In the genomic region with DNA sequence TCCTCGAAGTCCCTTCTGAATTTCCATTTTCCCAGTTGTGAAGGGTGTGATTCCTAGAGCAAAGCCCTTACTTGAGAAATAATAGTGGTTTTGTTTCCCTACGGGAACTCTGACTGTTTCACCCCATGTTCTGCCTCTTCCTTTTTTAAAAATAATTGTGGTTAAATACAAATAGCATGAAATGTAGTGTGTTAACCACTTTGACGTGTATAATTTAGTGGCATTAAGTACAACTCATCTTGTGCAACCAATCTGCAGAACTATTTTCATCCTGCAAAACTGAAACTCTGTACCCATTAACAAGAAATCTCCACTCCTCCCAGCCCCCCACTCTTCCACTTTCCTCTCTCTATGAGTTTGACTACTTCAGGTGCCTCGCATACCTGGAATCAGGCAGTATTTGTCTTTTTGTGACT, we compare ENCODE assay signal across 13 cellular contexts. TPM values are rescaled to one million over a fixed set of nuclear protein-coding genes. Genes with fewer than 3 reads are reported as not detected.
DNase-seq lines count a peak whose midpoint lies in the region; ATAC-seq and TF ChIP-seq lines count a peak whose summit lies in the region.
"Had no signal": no experiment of that assay in that cellular context is flagged by ENCODE, and none has a peak within 500 bp of the region (broad histone marks: within the 10 kb centered on the region; RNA-seq: fewer than 3 reads in every experiment).

No MANE protein-coding gene starts in this region.

- TF ChIP-seq POLR2A in gastroesophageal sphincter (IDR thresholded peaks at IDR 0.05): no peak

- H3K4me2 ChIP-seq in KMS-11: peak overlapping the region; percentile 60

- peaks cover 15 to 70% of the 10 kb centered on the region in 2 donors for H3K27me3 Mint-ChIP-seq in effector memory CD8-positive, alpha-beta T cell

- peaks cover 20% of the 10 kb centered on the region for H3K4me1 ChIP-seq in KMS-11 (ENCODE audit: low read depth, poor library complexity, severe bottlenecking)
- H3K4me1 ChIP-seq in gastroesophageal sphincter: no peaks in the 10 kb centered on the region
- H3K4me1 ChIP-seq: right lobe of liver had no signal

- H3K27me3 ChIP-seq in KMS-11 (ENCODE audit: insufficient read depth, low read depth) (no peaks in the 10 kb centered on the region), MG63 (peaks cover 13% of the 10 kb centered on the region), gastroesophageal sphincter (peaks cover 77% of the 10 kb centered on the region)
- H3K27me3 ChIP-seq: right lobe of liver had no signal

- WGBS in gastroesophageal sphincter (ENCODE audit: low coverage in 1 of 2), 2 donors: 52 to 73% methylated on average over 4 of the region's 4 CpGs

- no peak for TF ChIP-seq EP300 in gastroesophageal sphincter (IDR thresholded peaks at IDR 0.05)

- DNase-seq in GM12864 (ENCODE audit: low read depth): peak; percentile 38
- DNase-seq in effector memory CD8-positive, alpha-beta T cell: no peak
- DNase-seq in MG63: no peak
- DNase-seq: hypothalamus, Kasumi-1, mucosa of descending colon, NCI-H748 treated with DMSO at 0.1 percent for 48 hours, right lobe of liver had no signal

- H3K9me3 Mint-ChIP-seq in effector memory CD8-positive, alpha-beta T cell: no peaks in the 10 kb centered on the region

- H3K27ac Mint-ChIP-seq in effector memory CD8-positive, alpha-beta T cell: no peak overlapping the region

- ATAC-seq in GM21381 (IDR thresholded peaks at IDR 0.05; ENCODE audit: unreplicated experiment): peak; percentile 46
- peak; percentile 16 for ATAC-seq in effector memory CD8-positive, alpha-beta T cell (replicated peaks)
- ATAC-seq in HG03159 (IDR thresholded peaks at IDR 0.05; ENCODE audit: unreplicated experiment): no peak
- no peak for ATAC-seq in gastroesophageal sphincter
- ATAC-seq in GM19463 (IDR thresholded peaks at IDR 0.05; ENCODE audit: unreplicated experiment): no peak
- ATAC-seq: mucosa of descending colon, right lobe of liver had no signal

- H4K20me1 ChIP-seq in KMS-11 (ENCODE audit: insufficient read depth): no peaks in the 10 kb centered on the region

- H3K27ac ChIP-seq in KMS-11: no peak overlapping the region
- H3K27ac ChIP-seq in gastroesophageal sphincter: no peak overlapping the region
- H3K27ac ChIP-seq: right lobe of liver had no signal

- TF ChIP-seq CTCF in GM12864 (IDR thresholded peaks at IDR 0.05; ENCODE audit: low read depth, low read length, missing control alignments) (no peak), KMS-11 (conservative IDR thresholded peaks at IDR 0.05; ENCODE audit: low read depth, low read length) (no peak), gastroesophageal sphincter (IDR thresholded peaks at IDR 0.05) (no peak)

- H3K4me1 Mint-ChIP-seq in effector memory CD8-positive, alpha-beta T cell (ENCODE audit: low read depth in 2 of 2): peaks cover 5% of the 10 kb centered on the region in 2 donors

- no peaks in the 10 kb centered on the region for H3K36me3 Mint-ChIP-seq in effector memory CD8-positive, alpha-beta T cell (ENCODE audit: insufficient read depth)

- H3K36me3 ChIP-seq in KMS-11 (ENCODE audit: insufficient read depth) (no peaks in the 10 kb centered on the region), MG63 (no peaks in the 10 kb centered on the region), gastroesophageal sphincter (no peaks in the 10 kb centered on the region)
- H3K36me3 ChIP-seq: right lobe of liver had no signal

- H3K4me3 Mint-ChIP-seq in effector memory CD8-positive, alpha-beta T cell: no peak overlapping the region

- H3K9ac ChIP-seq in KMS-11: no peak overlapping the region

- H3K9me3 ChIP-seq in MG63: no peaks in the 10 kb centered on the region
- no peaks in the 10 kb centered on the region for H3K9me3 ChIP-seq in gastroesophageal sphincter
- H3K9me3 ChIP-seq: mucosa of descending colon, right lobe of liver had no signal

- no peak overlapping the region for H2AFZ ChIP-seq in KMS-11 (ENCODE audit: low read depth)

- H3K79me2 ChIP-seq in KMS-11 (ENCODE audit: insufficient read depth, low read depth): no peaks in the 10 kb centered on the region

- H3K4me3 ChIP-seq in GM12864 (ENCODE audit: low read depth, low read length): no peak overlapping the region
- H3K4me3 ChIP-seq in KMS-11 (IDR thresholded peaks at IDR 0.05; ENCODE audit: insufficient read depth, low read depth, low read length): no peak overlapping the region
- no peak overlapping the region for H3K4me3 ChIP-seq in MG63
- no peak overlapping the region for H3K4me3 ChIP-seq in gastroesophageal sphincter
- H3K4me3 ChIP-seq: mucosa of descending colon, right lobe of liver had no signal

RNA-seq across cellular contexts. Expression of gene HAND1, which starts 35.6 kb away (rescaled TPM):
- 2.3 and 7.4 TPM in 2 replicates for total RNA-seq in MG63 (2014; rRNA removed; shearing (Covaris generic); ENCODE audit: low replicate concordance)
- total RNA-seq in gastroesophageal sphincter: not detected
- total RNA-seq: right lobe of liver had no signal

Comparison
In these comparisons a context has a peak if more than half of its experiments do, and no peak if none do; other contexts are left out.
1. ATAC-seq: peak in GM21381 (single experiment) and effector memory CD8-positive, alpha-beta T cell (single experiment); none in HG03159 (single experiment), gastroesophageal sphincter (single experiment) and GM19463 (single experiment).